In genomic region chr17:83119987-83120864, GRCh38 we compare ENCODE assay signal across 8 cellular contexts. TPM values are rescaled to one million over a fixed set of nuclear protein-coding genes. Genes with fewer than 3 reads are reported as not detected.
A peak's percentile ranks its signal among the peaks of the same experiment; 100 is the strongest.
DNase-seq lines count a peak whose midpoint lies in the region; ATAC-seq and TF ChIP-seq lines count a peak whose summit lies in the region.

No MANE protein-coding gene starts in this region.

- H3K4me1 Mint-ChIP-seq in MCF 10A (ENCODE audit: insufficient read depth, unreplicated experiment), result peaks cover 3% of the 10 kb centered on the region
- peaks cover 28% of the 10 kb centered on the region for H3K4me1 Mint-ChIP-seq in activated naive CD8-positive, alpha-beta T cell treated with anti-CD3 and anti-CD28 coated beads, Interleukin-2, amount 50 U/mL, for 24 hours
- H3K4me1 Mint-ChIP-seq in stimulated activated memory B cell treated with anti-CD40 and anti-IgM and Interleukin-4, amounts not matched to agents 10 μg/mL and 1 μg/mL and 100 μg/mL, for 72 hours, result peaks cover 54% of the 10 kb centered on the region

- TF ChIP-seq CTCF in mammary epithelial cell (conservative IDR thresholded peaks at IDR 0.05 in 1 of 2, IDR thresholded peaks at IDR 0.05 in 1 of 2; ENCODE audit: extremely low read depth in 1 of 2, insufficient read depth in 1 of 2, low read depth in 1 of 2, low read length in 2 of 2) (no peak), MCF 10A (IDR thresholded peaks at IDR 0.05; ENCODE audit: unreplicated experiment) (no peak), A673 (conservative IDR thresholded peaks at IDR 0.05; ENCODE audit: low read depth, low read length) (no peak)

- H3K4me3 ChIP-seq in mammary epithelial cell (replicated peaks in 1 of 3; ENCODE audit: insufficient read depth in 1 of 3, low read depth in 2 of 3, low read length in 3 of 3) (no peak overlapping the region), HUES48 (ENCODE audit: low read depth, low read length) (peak overlapping the region; percentile 47), A673 (ENCODE audit: low read depth, low read length, poor library complexity, severe bottlenecking) (no peak overlapping the region)

- DNase-seq in mammary epithelial cell (peak; percentile 29), MCF 10A (ENCODE audit: unreplicated experiment) (no peak), A673 (ENCODE audit: low spot score) (no peak)
- DNase-seq in activated naive CD8-positive, alpha-beta T cell treated with anti-CD3 and anti-CD28 coated beads, Interleukin-2, amount 50 U/mL, for 24 hours, result peak; percentile 37

- in situ Hi-C loops in mammary epithelial cell (cut with MboI; ENCODE audit: low sequenced_read_pairs in 2 of 2), result no loop called here

- peak; percentile 70 for ATAC-seq in activated naive CD8-positive, alpha-beta T cell treated with anti-CD3 and anti-CD28 coated beads, Interleukin-2, amount 50 U/mL, for 24 hours
- peak; percentile 99 for ATAC-seq in stimulated activated memory B cell treated with anti-CD40 and anti-IgM and Interleukin-4, amounts not matched to agents 10 μg/mL and 1 μg/mL and 100 μg/mL, for 72 hours
- ATAC-seq in HG02571 (IDR thresholded peaks at IDR 0.05; ENCODE audit: unreplicated experiment), result no peak
- no peak for ATAC-seq in GM18517 (IDR thresholded peaks at IDR 0.05; ENCODE audit: unreplicated experiment)

- H3K4me1 ChIP-seq in mammary epithelial cell (ENCODE audit: insufficient read depth, low read length), result no peaks in the 10 kb centered on the region
- peaks cover 7% of the 10 kb centered on the region for H3K4me1 ChIP-seq in HUES48 (ENCODE audit: control insufficient read depth, insufficient read depth, low read length)
- H3K4me1 ChIP-seq in A673 (ENCODE audit: insufficient read depth, low read length, poor library complexity, severe bottlenecking), result no peaks in the 10 kb centered on the region

- H3K4me2 ChIP-seq in mammary epithelial cell (ENCODE audit: insufficient read depth, low read depth, low read length), result no peak overlapping the region

- intact Hi-C loops in mammary epithelial cell (cut with micrococcal nuclease), result no loop called here
- intact Hi-C loops in MCF 10A (cut with micrococcal nuclease), result no loop called here
- intact Hi-C loops in A673 (cut with micrococcal nuclease; ENCODE audit: unreplicated experiment), result no loop called here

- no peaks in the 10 kb centered on the region for H3K9me3 Mint-ChIP-seq in MCF 10A (ENCODE audit: unreplicated experiment)
- no peaks in the 10 kb centered on the region for H3K9me3 Mint-ChIP-seq in activated naive CD8-positive, alpha-beta T cell treated with anti-CD3 and anti-CD28 coated beads, Interleukin-2, amount 50 U/mL, for 24 hours
- peaks cover 3% of the 10 kb centered on the region for H3K9me3 Mint-ChIP-seq in stimulated activated memory B cell treated with anti-CD40 and anti-IgM and Interleukin-4, amounts not matched to agents 10 μg/mL and 1 μg/mL and 100 μg/mL, for 72 hours

- H2AFZ ChIP-seq in mammary epithelial cell (ENCODE audit: low read depth, low read length), result no peak overlapping the region

- no peak overlapping the region for H3K27ac Mint-ChIP-seq in MCF 10A (ENCODE audit: low read depth, unreplicated experiment)
- H3K27ac Mint-ChIP-seq in activated naive CD8-positive, alpha-beta T cell treated with anti-CD3 and anti-CD28 coated beads, Interleukin-2, amount 50 U/mL, for 24 hours, result no peak overlapping the region
- H3K27ac Mint-ChIP-seq in stimulated activated memory B cell treated with anti-CD40 and anti-IgM and Interleukin-4, amounts not matched to agents 10 μg/mL and 1 μg/mL and 100 μg/mL, for 72 hours, result peak overlapping the region; percentile 60

- H3K27ac ChIP-seq in mammary epithelial cell (ENCODE audit: insufficient read depth, low read depth, low read length), result no peak overlapping the region
- H3K27ac ChIP-seq in HUES48 (ENCODE audit: low read depth, low read length), result no peak overlapping the region
- no peak overlapping the region for H3K27ac ChIP-seq in A673 (ENCODE audit: low read depth, low read length, poor library complexity, severe bottlenecking)

- dilution Hi-C loops in mammary epithelial cell (cut with HindIII; ENCODE audit: low sequenced_read_pairs), result no loop called here

- H3K9ac ChIP-seq in mammary epithelial cell (ENCODE audit: insufficient read depth, low read length) (no peak overlapping the region), HUES48 (ENCODE audit: low read depth, low read length) (no peak overlapping the region)

- H3K36me3 ChIP-seq in mammary epithelial cell (ENCODE audit: insufficient read depth, low read length) (no peaks in the 10 kb centered on the region), HUES48 (ENCODE audit: control insufficient read depth, insufficient read depth, low read length) (no peaks in the 10 kb centered on the region), A673 (ENCODE audit: insufficient read depth, low read length, poor library complexity, severe bottlenecking) (no peaks in the 10 kb centered on the region)

- H3K36me3 Mint-ChIP-seq in MCF 10A (ENCODE audit: insufficient read depth, unreplicated experiment), result peaks cover 6% of the 10 kb centered on the region
- H3K36me3 Mint-ChIP-seq in activated naive CD8-positive, alpha-beta T cell treated with anti-CD3 and anti-CD28 coated beads, Interleukin-2, amount 50 U/mL, for 24 hours (ENCODE audit: low read depth), result no peaks in the 10 kb centered on the region
- H3K36me3 Mint-ChIP-seq in stimulated activated memory B cell treated with anti-CD40 and anti-IgM and Interleukin-4, amounts not matched to agents 10 μg/mL and 1 μg/mL and 100 μg/mL, for 72 hours, result no peaks in the 10 kb centered on the region

- CTCF ChIA-PET in mammary epithelial cell (lab: Charles Lee; ENCODE audit: low non-redundant PET), result no interaction called here
- CTCF ChIA-PET in MCF 10A (lab: Yijun Ruan, JAX), result no interaction called here
- CTCF ChIA-PET in A673 (lab: Charles Lee), result no interaction called here

- no peaks in the 10 kb centered on the region for H3K79me2 ChIP-seq in mammary epithelial cell (ENCODE audit: insufficient read depth, low read length)

- H3K27me3 ChIP-seq in mammary epithelial cell (ENCODE audit: insufficient read depth, low read length) (peaks cover 9% of the 10 kb centered on the region), HUES48 (ENCODE audit: control insufficient read depth, insufficient read depth, low read length) (peaks cover 26% of the 10 kb centered on the region), A673 (replicated peaks; ENCODE audit: insufficient read depth, low read depth, low read length, poor library complexity) (peaks cover 19% of the 10 kb centered on the region)

- peaks cover 56% of the 10 kb centered on the region for H3K27me3 Mint-ChIP-seq in MCF 10A (ENCODE audit: insufficient read depth, unreplicated experiment)
- H3K27me3 Mint-ChIP-seq in activated naive CD8-positive, alpha-beta T cell treated with anti-CD3 and anti-CD28 coated beads, Interleukin-2, amount 50 U/mL, for 24 hours, result peaks cover 39% of the 10 kb centered on the region
- peaks cover 66% of the 10 kb centered on the region for H3K27me3 Mint-ChIP-seq in stimulated activated memory B cell treated with anti-CD40 and anti-IgM and Interleukin-4, amounts not matched to agents 10 μg/mL and 1 μg/mL and 100 μg/mL, for 72 hours

- H3K9me3 ChIP-seq in mammary epithelial cell (replicated peaks; ENCODE audit: insufficient read depth, low read length) (no peaks in the 10 kb centered on the region), HUES48 (ENCODE audit: control insufficient read depth, insufficient read depth, low read length) (no peaks in the 10 kb centered on the region), A673 (ENCODE audit: low read depth, low read length, poor library complexity, severe bottlenecking) (no peaks in the 10 kb centered on the region)

- POLR2A ChIA-PET in MCF 10A (lab: Yijun Ruan, JAX) (interaction anchor here (0.7 kb wide), 1 partner anchor 57 kb away, joined by 3 read pairs; no protein-coding TSS in a partner anchor), A673 (lab: Charles Lee; ENCODE audit: low non-redundant PET) (no interaction called here)

- BruUV-seq in mammary epithelial cell (replicated peaks; lab: Mats Ljungman, UMichigan) (no TSS peak), MCF 10A (replicated peaks; lab: Mats Ljungman, UMichigan) (no TSS peak), A673 (replicated peaks; lab: Mats Ljungman, UMichigan) (no TSS peak)

- 85% methylated on average over 14 of the region's 25 CpGs for WGBS in mammary epithelial cell (ENCODE audit: low coverage, missing lambda C conversion rate)

- H3K4me3 Mint-ChIP-seq in MCF 10A (ENCODE audit: unreplicated experiment), result no peak overlapping the region
- H3K4me3 Mint-ChIP-seq in activated naive CD8-positive, alpha-beta T cell treated with anti-CD3 and anti-CD28 coated beads, Interleukin-2, amount 50 U/mL, for 24 hours, result no peak overlapping the region
- H3K4me3 Mint-ChIP-seq in stimulated activated memory B cell treated with anti-CD40 and anti-IgM and Interleukin-4, amounts not matched to agents 10 μg/mL and 1 μg/mL and 100 μg/mL, for 72 hours, result peak overlapping the region; percentile 38

- no peaks in the 10 kb centered on the region for H4K20me1 ChIP-seq in mammary epithelial cell (ENCODE audit: insufficient read depth, low read length)

RNA-seq across cellular contexts. Expression of gene METRNL, which starts 40.8 kb away (rescaled TPM):
- 1 to 10 TPM; 2.5 to 9.6 TPM for total RNA-seq in mammary epithelial cell
- polyA plus RNA-seq in mammary epithelial cell, result 4.7 TPM
- 1.1 TPM for polyA minus RNA-seq in mammary epithelial cell
- total RNA-seq in MCF 10A (2022), result 14.5 and 24.1 TPM in 2 replicates
- total RNA-seq in A673 (2021), result 16.5 and 18.1 TPM in 2 replicates

Comparison
In these comparisons a context has a peak if more than half of its experiments do, and no peak if none do; other contexts are left out.
1. DNase-seq: peak in mammary epithelial cell (single experiment) and activated naive CD8-positive, alpha-beta T cell treated with anti-CD3 and anti-CD28 coated beads, Interleukin-2, amount 50 U/mL, for 24 hours (single experiment); none in MCF 10A (single experiment) and A673 (single experiment).
2. ATAC-seq: peak in activated naive CD8-positive, alpha-beta T cell treated with anti-CD3 and anti-CD28 coated beads, Interleukin-2, amount 50 U/mL, for 24 hours (single experiment) and stimulated activated memory B cell treated with anti-CD40 and anti-IgM and Interleukin-4, amounts not matched to agents 10 μg/mL and 1 μg/mL and 100 μg/mL, for 72 hours (single experiment); none in HG02571 (single experiment) and GM18517 (single experiment).